In genomic region chr14:103523583-103523969, GRCh38 we compare ENCODE assay signal across 17 cellular contexts. TPM values are rescaled to one million over a fixed set of nuclear protein-coding genes. Genes with fewer than 3 reads are reported as not detected.
DNase-seq lines count a peak whose midpoint lies in the region; ATAC-seq and TF ChIP-seq lines count a peak whose summit lies in the region.
"Had no signal": no experiment of that assay in that cellular context is flagged by ENCODE, and none has a peak within 500 bp of the region (broad histone marks: within the 10 kb centered on the region; RNA-seq: fewer than 3 reads in every experiment).

No MANE protein-coding gene starts in this region.

- H3K27ac Mint-ChIP-seq in activated CD8-positive, alpha-beta memory T cell treated with anti-CD3 and anti-CD28 coated beads, Interleukin-2, amount 10 ng/mL, durations not matched to agents 7 days and 5 days = no peak overlapping the region
- H3K27ac Mint-ChIP-seq in stimulated activated naive B cell treated with anti-CD40 and anti-IgM and Interleukin-4, amounts not matched to agents 10 μg/mL and 1 μg/mL and 100 μg/mL, for 72 hours = no peak overlapping the region
- H3K27ac Mint-ChIP-seq: activated CD4-positive, alpha-beta T cell treated with anti-CD3 and anti-CD28 coated beads, Interleukin-2, amount 10 ng/mL, durations not matched to agents 7 days and 5 days; HFFc6 had no signal

- H3K27me3 ChIP-seq in iPS-18a (ENCODE audit: control insufficient read depth, insufficient read depth, low read length) = peaks cover 30% of the 10 kb centered on the region
- H3K27me3 ChIP-seq: tibial artery had no signal

- peak overlapping the region; percentile 22 for H3K4me3 Mint-ChIP-seq in activated CD8-positive, alpha-beta memory T cell treated with anti-CD3 and anti-CD28 coated beads, Interleukin-2, amount 10 ng/mL, durations not matched to agents 7 days and 5 days
- H3K4me3 Mint-ChIP-seq in stimulated activated naive B cell treated with anti-CD40 and anti-IgM and Interleukin-4, amounts not matched to agents 10 μg/mL and 1 μg/mL and 100 μg/mL, for 72 hours = peak overlapping the region; percentile 6 to 25
- H3K4me3 Mint-ChIP-seq: activated CD4-positive, alpha-beta T cell treated with anti-CD3 and anti-CD28 coated beads, Interleukin-2, amount 10 ng/mL, durations not matched to agents 7 days and 5 days; HFFc6 had no signal

- no peak for TF ChIP-seq CTCF in VCaP (conservative IDR thresholded peaks at IDR 0.05)

- no peaks in the 10 kb centered on the region for H3K9me3 ChIP-seq in iPS-18a (ENCODE audit: control insufficient read depth, low read depth, low read length)
- H3K9me3 ChIP-seq: tibial artery had no signal

- CTCF ChIA-PET in activated CD8-positive, alpha-beta memory T cell treated with anti-CD3 and anti-CD28 coated beads, Interleukin-2, amount 10 ng/mL, durations not matched to agents 7 days and 5 days (lab: Charles Lee) = no interaction called here

- peaks cover 23% of the 10 kb centered on the region for H3K4me1 Mint-ChIP-seq in activated CD8-positive, alpha-beta memory T cell treated with anti-CD3 and anti-CD28 coated beads, Interleukin-2, amount 10 ng/mL, durations not matched to agents 7 days and 5 days
- H3K4me1 Mint-ChIP-seq in stimulated activated naive B cell treated with anti-CD40 and anti-IgM and Interleukin-4, amounts not matched to agents 10 μg/mL and 1 μg/mL and 100 μg/mL, for 72 hours = peaks cover 37 to 57% of the 10 kb centered on the region in 2 donors

- peaks cover 3% of the 10 kb centered on the region for H3K4me1 ChIP-seq in iPS-18a (ENCODE audit: control insufficient read depth, low read depth, low read length)

- no peak overlapping the region for H3K9ac ChIP-seq in iPS-18a (ENCODE audit: low read length)
- H3K9ac ChIP-seq: KMS-11 had no signal

- H3K36me3 ChIP-seq in iPS-18a (ENCODE audit: control insufficient read depth, low read depth, low read length) = peaks cover 12% of the 10 kb centered on the region

- H3K27ac ChIP-seq in VCaP (peak overlapping the region; percentile 98), iPS-18a (ENCODE audit: low read length) (no peak overlapping the region)
- H3K27ac ChIP-seq: KMS-11 had no signal

- DNase-seq in activated CD8-positive, alpha-beta memory T cell treated with anti-CD3 and anti-CD28 coated beads, Interleukin-2, amount 10 ng/mL, durations not matched to agents 7 days and 5 days = no peak
- no peak for DNase-seq in activated CD8-positive, alpha-beta memory T cell treated with anti-CD3 and anti-CD28 coated beads, Interleukin-2, amount 50 U/mL, for 48 hours
- no peak for DNase-seq in stimulated activated naive B cell treated with anti-CD40 and anti-IgM and Interleukin-4, amounts not matched to agents 10 μg/mL and 1 μg/mL and 100 μg/mL, for 72 hours
- DNase-seq in ureter (ENCODE audit: low spot score) (no peak), HCEC 1CT (no peak)
- no peak for DNase-seq in central memory CD4-positive, alpha-beta T cell
- DNase-seq: activated CD4-positive, alpha-beta T cell treated with anti-CD3 and anti-CD28 coated beads, Interleukin-2, amount 10 ng/mL, durations not matched to agents 7 days and 5 days; amniotic stem cell; DND-41; effector memory CD4-positive, alpha-beta T cell; HFFc6; NCI-H187 treated with DMSO at 0.1 percent for 48 hours; tibial artery had no signal

- H3K36me3 Mint-ChIP-seq in activated CD8-positive, alpha-beta memory T cell treated with anti-CD3 and anti-CD28 coated beads, Interleukin-2, amount 10 ng/mL, durations not matched to agents 7 days and 5 days = no peaks in the 10 kb centered on the region
- peaks cover 3 to 5% of the 10 kb centered on the region in 2 donors for H3K36me3 Mint-ChIP-seq in stimulated activated naive B cell treated with anti-CD40 and anti-IgM and Interleukin-4, amounts not matched to agents 10 μg/mL and 1 μg/mL and 100 μg/mL, for 72 hours

- no peak for ATAC-seq in activated CD8-positive, alpha-beta memory T cell treated with anti-CD3 and anti-CD28 coated beads, Interleukin-2, amount 10 ng/mL, durations not matched to agents 7 days and 5 days
- no peak for ATAC-seq in stimulated activated naive B cell treated with anti-CD40 and anti-IgM and Interleukin-4, amounts not matched to agents 10 μg/mL and 1 μg/mL and 100 μg/mL, for 72 hours (replicated peaks)

- peak overlapping the region; percentile 59 for H3K4me3 ChIP-seq in iPS-18a (ENCODE audit: low read length)
- H3K4me3 ChIP-seq: lung had no signal

- peaks cover 21% of the 10 kb centered on the region for H3K27me3 Mint-ChIP-seq in activated CD8-positive, alpha-beta memory T cell treated with anti-CD3 and anti-CD28 coated beads, Interleukin-2, amount 10 ng/mL, durations not matched to agents 7 days and 5 days
- peaks cover 0 to 12% of the 10 kb centered on the region in 2 donors for H3K27me3 Mint-ChIP-seq in stimulated activated naive B cell treated with anti-CD40 and anti-IgM and Interleukin-4, amounts not matched to agents 10 μg/mL and 1 μg/mL and 100 μg/mL, for 72 hours

- H3K9me3 Mint-ChIP-seq in activated CD8-positive, alpha-beta memory T cell treated with anti-CD3 and anti-CD28 coated beads, Interleukin-2, amount 10 ng/mL, durations not matched to agents 7 days and 5 days (ENCODE audit: low read depth) = no peaks in the 10 kb centered on the region
- no peaks in the 10 kb centered on the region for H3K9me3 Mint-ChIP-seq in stimulated activated naive B cell treated with anti-CD40 and anti-IgM and Interleukin-4, amounts not matched to agents 10 μg/mL and 1 μg/mL and 100 μg/mL, for 72 hours
- H3K9me3 Mint-ChIP-seq: activated CD4-positive, alpha-beta T cell treated with anti-CD3 and anti-CD28 coated beads, Interleukin-2, amount 10 ng/mL, durations not matched to agents 7 days and 5 days; HFFc6 had no signal

RNA-seq across cellular contexts. Expression of gene CKB, which starts 0.9 kb away (rescaled TPM):
- 1 to 10 TPM; 1.2 to 6.1 TPM for total RNA-seq in activated CD8-positive, alpha-beta memory T cell treated with anti-CD3 and anti-CD28 coated beads, Interleukin-2, amount 10 ng/mL, durations not matched to agents 7 days and 5 days
- 310 TPM for total RNA-seq in ureter

RNA-seq across cellular contexts. Expression of gene TRMT61A, which starts 5.4 kb away (rescaled TPM):
- total RNA-seq in activated CD8-positive, alpha-beta memory T cell treated with anti-CD3 and anti-CD28 coated beads, Interleukin-2, amount 10 ng/mL, durations not matched to agents 7 days and 5 days = 1 to 10 TPM; 7.3 to 9.6 TPM
- total RNA-seq in ureter = 22.4 TPM

RNA-seq across cellular contexts. Expression of gene BAG5, which starts 38.9 kb away (rescaled TPM):
- total RNA-seq in activated CD8-positive, alpha-beta memory T cell treated with anti-CD3 and anti-CD28 coated beads, Interleukin-2, amount 10 ng/mL, durations not matched to agents 7 days and 5 days = 10 to 100 TPM; 29.9 to 32.3 TPM
- 36.8 TPM for total RNA-seq in ureter

RNA-seq across cellular contexts. Expression of gene COA8, which starts 39.2 kb away (rescaled TPM):
- 10 to 100 TPM; 29.1 to 33.5 TPM for total RNA-seq in activated CD8-positive, alpha-beta memory T cell treated with anti-CD3 and anti-CD28 coated beads, Interleukin-2, amount 10 ng/mL, durations not matched to agents 7 days and 5 days
- total RNA-seq in ureter = 37.3 TPM

Comparison
In these comparisons a context has a peak if more than half of its experiments do, and no peak if none do; other contexts are left out.
1. RNA of gene CKB, which starts 0.9 kb away (total RNA-seq): 310 TPM in ureter (single experiment); 1.2 to 6.1 TPM in activated CD8-positive, alpha-beta memory T cell treated with anti-CD3 and anti-CD28 coated beads, Interleukin-2, amount 10 ng/mL, durations not matched to agents 7 days and 5 days; every median in the first group is over 10 times any median in the second.